ENCODE assay signal across 13 cellular contexts in genomic region chr4:19309365-19309764, GRCh38.
DNase-seq lines count a peak whose midpoint lies in the region; ATAC-seq and TF ChIP-seq lines count a peak whose summit lies in the region.
"Had no signal": no experiment of that assay in that cellular context is flagged by ENCODE, and none has a peak within 500 bp of the region (broad histone marks: within the 10 kb centered on the region; RNA-seq: fewer than 3 reads in every experiment).

No MANE protein-coding gene starts in this region.

- peaks cover 32% of the 10 kb centered on the region for H3K4me1 ChIP-seq in A673 (ENCODE audit: insufficient read depth, low read length, poor library complexity, severe bottlenecking)

- TF ChIP-seq CTCF in A673 (conservative IDR thresholded peaks at IDR 0.05; ENCODE audit: low read depth, low read length) (peak; percentile 60), foreskin fibroblast (IDR thresholded peaks at IDR 0.05; ENCODE audit: low read depth, low read length) (peak; percentile 60)

- H3K27ac ChIP-seq in A673 (ENCODE audit: low read depth, low read length, poor library complexity, severe bottlenecking): no peak overlapping the region

- H3K27me3 Mint-ChIP-seq in immature natural killer cell (ENCODE audit: low read depth in 3 of 3): no peaks in the 10 kb centered on the region
- H3K27me3 Mint-ChIP-seq: T-helper 17 cell had no signal

- no TSS peak for BruUV-seq in A673 (replicated peaks; lab: Mats Ljungman, UMichigan)

- CTCF ChIA-PET in A673 (lab: Charles Lee): no interaction called here

- H3K4me3 ChIP-seq in A673 (ENCODE audit: low read depth, low read length, poor library complexity, severe bottlenecking): no peak overlapping the region
- H3K4me3 ChIP-seq in foreskin fibroblast (ENCODE audit: low read depth in 1 of 2, low read length in 2 of 2): no peak overlapping the region
- H3K4me3 ChIP-seq: mucosa of descending colon had no signal

- H3K4me3 Mint-ChIP-seq in immature natural killer cell: no peak overlapping the region
- H3K4me3 Mint-ChIP-seq: T-helper 17 cell had no signal

- peaks cover 15 to 49% (median 24%) of the 10 kb centered on the region in 6 donors for H3K9me3 Mint-ChIP-seq in immature natural killer cell

- DNase-seq in A673 (ENCODE audit: low spot score) (peak; percentile 96), GM03348 (ENCODE audit: low spot score) (peak; percentile 50), SK-MEL-5 (ENCODE audit: low read depth, low spot score) (peak; percentile 39), foreskin fibroblast (peak; percentile 46 to 76), NCI-H1436 (lab: John Stamatoyannopoulos, UW) (no peak), immature natural killer cell (no peak), epidermal melanocyte (ENCODE audit: insufficient read length, low spot score) (no peak)
- DNase-seq: activated T-cell treated with anti-CD3 and anti-CD28 coated beads, Interleukin-2, amount 50 U/mL, for 1 hour; DMS79; mucosa of descending colon; NCI-H1436 treated with DMSO at 0.1 percent for 48 hours; T-helper 17 cell had no signal

- in situ Hi-C loops in SK-MEL-5 (cut with HindIII; ENCODE audit: low pct_unique_long_range_greater_than_20kb, low sequenced_read_pairs): no loop called here

- POLR2A ChIA-PET in A673 (lab: Charles Lee; ENCODE audit: low non-redundant PET): interaction anchor here (0.6 kb wide), 1 partner anchor 146 kb away, joined by 5 read pairs; no protein-coding TSS in a partner anchor

- no peak for ATAC-seq in GM18907 (IDR thresholded peaks at IDR 0.05; ENCODE audit: unreplicated experiment)
- ATAC-seq: mucosa of descending colon, T-helper 17 cell had no signal

- no peaks in the 10 kb centered on the region for H3K36me3 Mint-ChIP-seq in immature natural killer cell

- H3K27ac Mint-ChIP-seq in immature natural killer cell: no peak overlapping the region
- H3K27ac Mint-ChIP-seq: T-helper 17 cell had no signal

- intact Hi-C loops in A673 (cut with micrococcal nuclease; ENCODE audit: unreplicated experiment): loop anchor here (1.0 to 10.0 kb wide), 4 partner anchors 665 to 1373 kb away; no protein-coding TSS in a partner anchor

- H3K9me3 ChIP-seq in A673 (ENCODE audit: low read depth, low read length, poor library complexity, severe bottlenecking): no peaks in the 10 kb centered on the region
- H3K9me3 ChIP-seq: mucosa of descending colon had no signal

- no peaks in the 10 kb centered on the region for H3K36me3 ChIP-seq in A673 (ENCODE audit: insufficient read depth, low read length, poor library complexity, severe bottlenecking)

- no peaks in the 10 kb centered on the region for H3K27me3 ChIP-seq in A673 (replicated peaks; ENCODE audit: insufficient read depth, low read depth, low read length, poor library complexity)

- no peaks in the 10 kb centered on the region for H3K4me1 Mint-ChIP-seq in immature natural killer cell
- H3K4me1 Mint-ChIP-seq: T-helper 17 cell had no signal

Comparison
In these comparisons a context has a peak if more than half of its experiments do, and no peak if none do; other contexts are left out.
1. DNase-seq: peak in A673 (single experiment), GM03348 (single experiment), SK-MEL-5 (single experiment) and foreskin fibroblast (2 of 2); none in NCI-H1436 (single experiment), immature natural killer cell (0 of 3) and epidermal melanocyte (single experiment).